Comparison of ENCODE assay signal across 1 cellular context in the genomic region with DNA sequence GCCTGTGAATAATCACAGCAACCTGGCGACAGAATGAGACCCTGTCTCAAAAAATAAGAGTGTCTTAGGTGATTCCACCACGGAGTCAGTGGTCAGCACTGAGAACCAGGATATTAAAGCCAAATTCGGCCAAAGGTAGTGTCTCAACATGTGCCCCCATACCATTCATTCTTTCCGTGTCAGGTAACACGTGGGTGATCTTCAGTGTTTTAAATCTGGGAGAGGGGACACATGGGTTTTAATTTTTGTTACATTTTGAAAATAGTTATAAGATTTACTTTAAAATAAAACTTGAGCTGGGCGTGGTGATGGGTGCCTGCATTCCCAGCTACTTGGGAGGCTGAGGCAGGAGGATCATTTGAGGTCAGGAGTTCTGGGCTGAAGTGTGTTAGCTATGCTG.
TF ChIP-seq lines count a peak whose summit lies in the region.

No MANE protein-coding gene starts in this region.

TF ChIP-seq in HepG2, 621 proteins besides CTCF, POLR2A, EP300 and RAD21:
- no peak for TF ChIP-seq FOXA1 (IDR thresholded peaks at IDR 0.05)
- no peak for TF ChIP-seq FOXA1 (CRISPR knock-in tag; IDR thresholded peaks at IDR 0.05)
- TF ChIP-seq ADNP (CRISPR knock-in tag; IDR thresholded peaks at IDR 0.05) = no peak
- TF ChIP-seq, protein P1, sequence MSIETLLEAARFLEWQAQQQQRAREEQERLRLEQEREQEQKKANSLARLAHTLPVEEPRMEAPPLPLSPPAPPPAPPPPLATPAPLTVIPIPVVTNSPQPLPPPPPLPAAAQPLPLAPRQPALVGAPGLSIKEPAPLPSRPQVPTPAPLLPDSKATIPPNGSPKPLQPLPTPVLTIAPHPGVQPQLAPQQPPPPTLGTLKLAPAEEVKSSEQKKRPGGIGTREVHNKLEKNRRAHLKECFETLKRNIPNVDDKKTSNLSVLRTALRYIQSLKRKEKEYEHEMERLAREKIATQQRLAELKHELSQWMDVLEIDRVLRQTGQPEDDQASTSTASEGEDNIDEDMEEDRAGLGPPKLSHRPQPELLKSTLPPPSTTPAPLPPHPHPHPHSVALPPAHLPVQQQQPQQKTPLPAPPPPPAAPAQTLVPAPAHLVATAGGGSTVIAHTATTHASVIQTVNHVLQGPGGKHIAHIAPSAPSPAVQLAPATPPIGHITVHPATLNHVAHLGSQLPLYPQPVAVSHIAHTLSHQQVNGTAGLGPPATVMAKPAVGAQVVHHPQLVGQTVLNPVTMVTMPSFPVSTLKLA (IDR thresholded peaks at IDR 0.05) = peak; percentile 95
- TF ChIP-seq, protein P2, sequence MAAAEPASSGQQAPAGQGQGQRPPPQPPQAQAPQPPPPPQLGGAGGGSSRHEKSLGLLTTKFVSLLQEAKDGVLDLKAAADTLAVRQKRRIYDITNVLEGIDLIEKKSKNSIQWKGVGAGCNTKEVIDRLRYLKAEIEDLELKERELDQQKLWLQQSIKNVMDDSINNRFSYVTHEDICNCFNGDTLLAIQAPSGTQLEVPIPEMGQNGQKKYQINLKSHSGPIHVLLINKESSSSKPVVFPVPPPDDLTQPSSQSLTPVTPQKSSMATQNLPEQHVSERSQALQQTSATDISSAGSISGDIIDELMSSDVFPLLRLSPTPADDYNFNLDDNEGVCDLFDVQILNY (CRISPR knock-in tag; conservative IDR thresholded peaks at IDR 0.05) = no peak
